Comparison of ENCODE assay signal across 9 cellular contexts in genomic region chr2:31729442-31730092, GRCh38.
DNase-seq lines count a peak whose midpoint lies in the region; ATAC-seq and TF ChIP-seq lines count a peak whose summit lies in the region.
"Had no signal": no experiment of that assay in that cellular context is flagged by ENCODE, and none has a peak within 500 bp of the region (broad histone marks: within the 10 kb centered on the region; RNA-seq: fewer than 3 reads in every experiment).

No MANE protein-coding gene starts in this region.

- ATAC-seq in Panc1: peak; percentile 84
- no peak for ATAC-seq in gastrocnemius medialis
- no peak for ATAC-seq in HG02884 (IDR thresholded peaks at IDR 0.05; ENCODE audit: unreplicated experiment)

- CTCF ChIA-PET in BJ (lab: Yijun Ruan, JAX) (interaction anchor here (0.6 to 1.7 kb wide), 13 partner anchors 8 to 1017 kb away, joined by 3 to 6 read pairs (median 3); partner anchors contain the start of gene XDH), HEK293 (lab: Yijun Ruan, JAX) (interaction anchor here (0.6 to 1.5 kb wide), 6 partner anchors 11 to 1016 kb away, joined by 3 to 6 read pairs (median 3); no protein-coding TSS in a partner anchor), Panc1 (lab: Charles Lee) (no interaction called here)

- H3K36me3 ChIP-seq in BJ (ENCODE audit: control insufficient read depth, insufficient read depth, low read length) (no peaks in the 10 kb centered on the region), HEK293 (ENCODE audit: control insufficient read depth in 2 of 2, insufficient read depth in 1 of 2, low read length in 2 of 2) (no peaks in the 10 kb centered on the region), Panc1 (ENCODE audit: control insufficient read depth, insufficient read depth, low read length) (no peaks in the 10 kb centered on the region), testis (ENCODE audit: low read depth, missing control alignments) (no peaks in the 10 kb centered on the region), gastrocnemius medialis (no peaks in the 10 kb centered on the region)

- no TSS peak for BruUV-seq in Panc1 (replicated peaks; lab: Mats Ljungman, UMichigan)

- in situ Hi-C loops in Panc1 (cut with HindIII; ENCODE audit: low pct_unique_long_range_greater_than_20kb, low sequenced_read_pairs): no loop called here
- in situ Hi-C loops in gastrocnemius medialis (cut with MboI; ENCODE audit: low sequenced_read_pairs in 4 of 4): no loop called here

- no peak for DNase-seq in BJ (ENCODE audit: low read depth)
- DNase-seq in Panc1 (ENCODE audit: low read depth, low spot score): peak; percentile 12
- DNase-seq in glomerular visceral epithelial cell (ENCODE audit: extremely low spot score): peak; percentile 19
- DNase-seq in testis: no peak
- no peak for DNase-seq in gastrocnemius medialis
- DNase-seq in posterior vena cava (ENCODE audit: low spot score): no peak

- H3K4me3 ChIP-seq in BJ (ENCODE audit: low read depth, low read length) (no peak overlapping the region), HEK293 (ENCODE audit: low read depth, low read length) (no peak overlapping the region), Panc1 (ENCODE audit: low read depth in 2 of 2, low read length in 2 of 2) (no peak overlapping the region), testis (no peak overlapping the region), gastrocnemius medialis (no peak overlapping the region)

- TF ChIP-seq POLR2A in testis (IDR thresholded peaks at IDR 0.05): no peak
- TF ChIP-seq POLR2A in gastrocnemius medialis (IDR thresholded peaks at IDR 0.05): no peak

- POLR2A ChIA-PET in BJ (lab: Charles Lee): no interaction called here
- POLR2A ChIA-PET in HEK293 (lab: Yijun Ruan, JAX): no interaction called here
- POLR2A ChIA-PET in Panc1 (lab: Charles Lee): no interaction called here

- no peaks in the 10 kb centered on the region for H3K27me3 ChIP-seq in BJ (ENCODE audit: control insufficient read depth, insufficient read depth, low read length)
- H3K27me3 ChIP-seq in Panc1 (ENCODE audit: control insufficient read depth, insufficient read depth, low read length): no peaks in the 10 kb centered on the region
- H3K27me3 ChIP-seq in testis: no peaks in the 10 kb centered on the region
- no peaks in the 10 kb centered on the region for H3K27me3 ChIP-seq in gastrocnemius medialis

- H3K4me1 ChIP-seq in HEK293 (ENCODE audit: control insufficient read depth, insufficient read depth, low read length) (no peaks in the 10 kb centered on the region), Panc1 (ENCODE audit: control insufficient read depth, insufficient read depth, low read length) (no peaks in the 10 kb centered on the region), testis (no peaks in the 10 kb centered on the region), gastrocnemius medialis (no peaks in the 10 kb centered on the region)
- H3K4me1 ChIP-seq: parathyroid adenoma had no signal

- WGBS in testis, 2 donors: 80% methylated on average over 5 of the region's 5 CpGs

- TF ChIP-seq CTCF in BJ (IDR thresholded peaks at IDR 0.05; ENCODE audit: insufficient read depth, low read depth, low read length) (peak; percentile 74), HEK293 (tag by site-specific recombination; IDR thresholded peaks at IDR 0.05) (no peak), Panc1 (IDR thresholded peaks at IDR 0.05) (peak; percentile 74), testis (IDR thresholded peaks at IDR 0.05) (no peak), gastrocnemius medialis (IDR thresholded peaks at IDR 0.05 in 4 of 5, conservative IDR thresholded peaks at IDR 0.05 in 1 of 5) (no peak)

- H3K9me3 ChIP-seq in HEK293 (ENCODE audit: control insufficient read depth, insufficient read depth, low read depth, low read length): no peaks in the 10 kb centered on the region
- no peaks in the 10 kb centered on the region for H3K9me3 ChIP-seq in Panc1 (ENCODE audit: control insufficient read depth, insufficient read depth, low read depth, low read length)
- H3K9me3 ChIP-seq in testis: no peaks in the 10 kb centered on the region
- no peaks in the 10 kb centered on the region for H3K9me3 ChIP-seq in gastrocnemius medialis

- no peak overlapping the region for H3K27ac ChIP-seq in HEK293 (ENCODE audit: extremely low read depth, low read depth, low read length)
- H3K27ac ChIP-seq in Panc1 (ENCODE audit: low read length): no peak overlapping the region
- no peak overlapping the region for H3K27ac ChIP-seq in testis
- H3K27ac ChIP-seq in gastrocnemius medialis: no peak overlapping the region
- H3K27ac ChIP-seq: parathyroid adenoma had no signal

- intact Hi-C loops in Panc1 (cut with micrococcal nuclease; ENCODE audit: unreplicated experiment): no loop called here
- intact Hi-C loops in testis (cut with DNase I; ENCODE audit: low total_unique reads): no loop called here
- intact Hi-C loops in gastrocnemius medialis (cut with DNase I; ENCODE audit: low total_unique reads): no loop called here
- intact Hi-C loops in posterior vena cava (cut with DNase I): no loop called here

TF ChIP-seq in HEK293, 187 proteins besides CTCF, POLR2A, EP300 and RAD21:
- TF ChIP-seq KLF10 (tag by site-specific recombination; IDR thresholded peaks at IDR 0.05) (no peak), ZNF654 (tag by site-specific recombination; IDR thresholded peaks at IDR 0.05; ENCODE audit: low read depth) (peak; percentile 52)

Comparison
In these comparisons a context has a peak if more than half of its experiments do, and no peak if none do; other contexts are left out.
1. DNase-seq: peak in Panc1 (single experiment) and glomerular visceral epithelial cell (single experiment); none in BJ (single experiment), testis (single experiment), gastrocnemius medialis (0 of 2) and posterior vena cava (single experiment).
2. CTCF ChIP-seq: peak in BJ (single experiment) and Panc1 (single experiment); none in HEK293 (single experiment), testis (0 of 3) and gastrocnemius medialis (0 of 5).